13 cellular contexts compared by ENCODE assay signal in the genomic region with DNA sequence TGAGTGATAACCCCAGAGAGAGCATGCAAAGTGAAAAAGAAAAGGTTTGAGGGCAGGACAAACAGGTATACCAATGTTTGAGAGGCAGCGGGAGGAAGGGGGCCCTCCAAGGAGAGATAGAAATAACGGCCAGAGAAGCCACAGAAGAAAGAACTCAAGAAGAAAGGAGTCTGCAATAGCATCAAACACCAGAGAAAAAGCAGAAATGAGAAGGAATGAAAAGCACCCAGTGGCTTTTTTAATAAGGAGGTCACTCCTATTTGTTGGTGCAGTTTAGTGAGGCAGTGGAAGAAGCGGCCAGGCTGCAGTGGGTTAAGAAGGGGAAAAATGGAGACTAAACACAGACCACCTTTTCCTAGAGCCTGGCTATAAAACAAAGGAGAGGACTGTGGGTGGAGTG.
"Had no signal": no experiment of that assay in that cellular context is flagged by ENCODE, and none has a peak within 500 bp of the region (broad histone marks: within the 10 kb centered on the region; RNA-seq: fewer than 3 reads in every experiment).

No MANE protein-coding gene starts in this region.

- H3K4me3 ChIP-seq: neural progenitor cell, suprapubic skin had no signal

- H3K9me3 ChIP-seq: suprapubic skin had no signal

- H3K27me3 ChIP-seq: neural progenitor cell, suprapubic skin had no signal

- H3K9ac ChIP-seq: neural progenitor cell, parathyroid adenoma had no signal

- H3K27ac ChIP-seq: neural progenitor cell, suprapubic skin, VCaP had no signal

- H2AFZ ChIP-seq: neural progenitor cell, parathyroid adenoma had no signal

- H3K79me2 ChIP-seq: parathyroid adenoma had no signal

- DNase-seq: activated CD8-positive, alpha-beta memory T cell treated with anti-CD3 and anti-CD28 coated beads, Interleukin-2, amount 50 U/mL, for 48 hours; activated CD8-positive, alpha-beta T cell treated with anti-CD3 and anti-CD28 coated beads for 36 hours; activated naive CD4-positive, alpha-beta T cell treated with anti-CD3 and anti-CD28 coated beads for 36 hours; hippocampal formation; mesendoderm; stimulated activated CD4-positive, alpha-beta T cell treated with anti-CD3 and anti-CD28 coated beads, Interleukin-4, amount 100 ng/mL, for 1 hour; stimulated activated CD8-positive, alpha-beta memory T cell treated with anti-CD3 and anti-CD28 coated beads, Interleukin-4, amount 100 ng/mL, for 48 hours; stimulated activated naive CD8-positive, alpha-beta T cell treated with anti-CD3 and anti-CD28 coated beads, Interleukin-15, Interleukin-2, amounts not matched to agents 100 U/mL and 50 U/mL, for 24 hours; T1000 had no signal

- H3K4me2 ChIP-seq: neural progenitor cell had no signal

- ATAC-seq: activated CD8-positive, alpha-beta T cell treated with anti-CD3 and anti-CD28 coated beads for 36 hours; stimulated activated naive CD8-positive, alpha-beta T cell treated with anti-CD3 and anti-CD28 coated beads, Interleukin-15, Interleukin-2, amounts not matched to agents 100 U/mL and 50 U/mL, for 24 hours had no signal

- H3K36me3 ChIP-seq: neural progenitor cell, suprapubic skin had no signal
